ENCODE assay signal across 8 cellular contexts in the genomic region with DNA sequence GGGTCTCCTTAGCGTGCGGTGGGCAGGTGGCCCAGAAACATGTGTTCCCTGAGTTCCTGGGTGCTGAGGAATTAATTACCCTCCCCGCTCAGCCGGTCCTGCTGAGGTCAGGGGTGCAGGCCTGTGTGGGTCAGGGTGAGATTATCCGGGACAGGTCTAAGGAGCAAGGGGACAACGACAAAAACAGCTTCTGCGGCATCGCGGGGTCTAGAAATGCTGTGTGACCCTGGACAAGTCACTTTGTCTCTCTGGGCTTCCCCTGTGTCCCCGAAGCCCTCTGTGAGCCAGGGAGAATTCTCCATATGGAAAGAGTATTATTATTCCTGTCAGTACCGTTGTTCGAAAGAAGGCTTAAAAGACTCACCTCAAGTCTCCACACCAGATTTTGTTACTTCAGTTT.
"Had no signal": no experiment of that assay in that cellular context is flagged by ENCODE, and none has a peak within 500 bp of the region (broad histone marks: within the 10 kb centered on the region; RNA-seq: fewer than 3 reads in every experiment).

No MANE protein-coding gene starts in this region.

- H3K4me3 ChIP-seq: GM23248, HAP-1 had no signal

- H3K4me2 ChIP-seq: KMS-11 had no signal

- H3K36me3 ChIP-seq: HAP-1 had no signal

- H3K27ac Mint-ChIP-seq: HFFc6, IgD-negative memory B cell had no signal

- H3K36me3 Mint-ChIP-seq: IgD-negative memory B cell had no signal

- H3K9me3 Mint-ChIP-seq: HFFc6 had no signal

- H3K27ac ChIP-seq: GM23248, KMS-11 had no signal

- DNase-seq: GM23248, GOT3, H7, HFFc6, KBM-7 had no signal

- H3K9ac ChIP-seq: GM23248, KMS-11 had no signal

- H3K9me3 ChIP-seq: HAP-1 had no signal

- H3K4me1 ChIP-seq: HAP-1 had no signal

- H3K4me3 Mint-ChIP-seq: HFFc6, IgD-negative memory B cell had no signal
